ENCODE assay signal across 30 cellular contexts in genomic region chr9:130179508-130179907, GRCh38. TPM values are rescaled to one million over a fixed set of nuclear protein-coding genes. Genes with fewer than 3 reads are reported as not detected.
"Had no signal": no experiment of that assay in that cellular context is flagged by ENCODE, and none has a peak within 500 bp of the region (broad histone marks: within the 10 kb centered on the region; RNA-seq: fewer than 3 reads in every experiment).

No MANE protein-coding gene starts in this region.

- H3K4me1 Mint-ChIP-seq: activated CD4-positive, alpha-beta memory T cell treated with anti-CD3 and anti-CD28 coated beads, Interleukin-2, amount 10 ng/mL, durations not matched to agents 7 days and 5 days; activated naive CD4-positive, alpha-beta T cell treated with anti-CD3 and anti-CD28 coated beads, Interleukin-2, amount 10 ng/mL, durations not matched to agents 7 days and 5 days; naive thymus-derived CD4-positive, alpha-beta T cell had no signal

- H3K36me3 Mint-ChIP-seq: activated naive CD4-positive, alpha-beta T cell treated with anti-CD3 and anti-CD28 coated beads, Interleukin-2, amount 10 ng/mL, durations not matched to agents 7 days and 5 days; activated naive CD8-positive, alpha-beta T cell treated with anti-CD3 and anti-CD28 coated beads, Interleukin-2, amount 10 ng/mL, durations not matched to agents 7 days and 5 days; naive thymus-derived CD4-positive, alpha-beta T cell; neural progenitor cell had no signal

- DNase-seq: activated CD4-positive, alpha-beta memory T cell treated with anti-CD3 and anti-CD28 coated beads, Interleukin-2, amount 10 ng/mL, durations not matched to agents 7 days and 5 days; activated CD4-positive, alpha-beta T cell treated with anti-CD3 and anti-CD28 coated beads for 48 hours; activated CD8-positive, alpha-beta memory T cell treated with anti-CD3 and anti-CD28 coated beads, Interleukin-2, amount 50 U/mL, for 48 hours; activated gamma-delta T cell; activated naive CD4-positive, alpha-beta T cell treated with anti-CD3 and anti-CD28 coated beads, Interleukin-2, amount 10 ng/mL, durations not matched to agents 7 days and 5 days; activated naive CD8-positive, alpha-beta T cell treated with anti-CD3 and anti-CD28 coated beads, Interleukin-2, amount 10 ng/mL, durations not matched to agents 7 days and 5 days; activated T-cell treated with anti-CD3 and anti-CD28 coated beads, Interleukin-2, amount 50 U/mL, for 24 hours; amniotic stem cell; central memory CD4-positive, alpha-beta T cell; dermis blood vessel endothelial cell; effector CD4-positive, alpha-beta T cell; esophagus squamous epithelium; foreskin melanocyte; left cardiac atrium; left ventricle myocardium superior; mammary epithelial cell; midbrain; naive thymus-derived CD4-positive, alpha-beta T cell; occipital lobe; stimulated activated CD4-positive, alpha-beta T cell treated with anti-CD3 and anti-CD28 coated beads, Interleukin-15, amount 100 ng/mL, for 24 hours; stimulated activated naive CD4-positive, alpha-beta T cell; T-helper 17 cell; T1000; upper lobe of left lung; WERI-Rb-1 had no signal

- H3K27ac ChIP-seq: hepatocyte, neural progenitor cell, right atrium auricular region, upper lobe of left lung, WERI-Rb-1 had no signal

- H3K9me3 Mint-ChIP-seq: activated CD4-positive, alpha-beta memory T cell treated with anti-CD3 and anti-CD28 coated beads, Interleukin-2, amount 10 ng/mL, durations not matched to agents 7 days and 5 days; activated naive CD4-positive, alpha-beta T cell treated with anti-CD3 and anti-CD28 coated beads, Interleukin-2, amount 10 ng/mL, durations not matched to agents 7 days and 5 days; activated naive CD8-positive, alpha-beta T cell treated with anti-CD3 and anti-CD28 coated beads, Interleukin-2, amount 10 ng/mL, durations not matched to agents 7 days and 5 days; activated T-cell treated with anti-CD3 and anti-CD28 coated beads, Interleukin-2, amount 50 U/mL, for 24 hours; naive thymus-derived CD4-positive, alpha-beta T cell; neural progenitor cell had no signal

- H3K4me3 Mint-ChIP-seq: activated CD4-positive, alpha-beta memory T cell treated with anti-CD3 and anti-CD28 coated beads, Interleukin-2, amount 10 ng/mL, durations not matched to agents 7 days and 5 days; activated naive CD4-positive, alpha-beta T cell treated with anti-CD3 and anti-CD28 coated beads, Interleukin-2, amount 10 ng/mL, durations not matched to agents 7 days and 5 days; activated naive CD8-positive, alpha-beta T cell treated with anti-CD3 and anti-CD28 coated beads, Interleukin-2, amount 10 ng/mL, durations not matched to agents 7 days and 5 days; activated T-cell treated with anti-CD3 and anti-CD28 coated beads, Interleukin-2, amount 50 U/mL, for 24 hours; naive thymus-derived CD4-positive, alpha-beta T cell; neural progenitor cell; T-helper 17 cell had no signal

- H3K27ac Mint-ChIP-seq: activated CD4-positive, alpha-beta memory T cell treated with anti-CD3 and anti-CD28 coated beads, Interleukin-2, amount 10 ng/mL, durations not matched to agents 7 days and 5 days; activated naive CD4-positive, alpha-beta T cell treated with anti-CD3 and anti-CD28 coated beads, Interleukin-2, amount 10 ng/mL, durations not matched to agents 7 days and 5 days; activated naive CD8-positive, alpha-beta T cell treated with anti-CD3 and anti-CD28 coated beads, Interleukin-2, amount 10 ng/mL, durations not matched to agents 7 days and 5 days; activated T-cell treated with anti-CD3 and anti-CD28 coated beads, Interleukin-2, amount 50 U/mL, for 24 hours; naive thymus-derived CD4-positive, alpha-beta T cell; neural progenitor cell; T-helper 17 cell had no signal

- ATAC-seq: activated CD4-positive, CD25-positive, alpha-beta regulatory T cell treated with anti-CD3 and anti-CD28 coated beads, Interleukin-2, amount 50 U/mL, for 24 hours; left cardiac atrium; left ventricle myocardium superior; naive thymus-derived CD4-positive, alpha-beta T cell; T-helper 17 cell had no signal

- H3K27me3 ChIP-seq: esophagus squamous epithelium, hepatocyte, neural progenitor cell, right atrium auricular region, upper lobe of left lung had no signal

- H3K4me1 ChIP-seq: upper lobe of left lung had no signal

- H3K9me3 ChIP-seq: esophagus squamous epithelium, right atrium auricular region, thoracic aorta, upper lobe of left lung had no signal

- H3K36me3 ChIP-seq: esophagus squamous epithelium, neural progenitor cell, right atrium auricular region, thoracic aorta, upper lobe of left lung had no signal

- H3K4me3 ChIP-seq: esophagus squamous epithelium, hepatocyte, neural progenitor cell, right atrium auricular region, thoracic aorta, upper lobe of left lung had no signal

RNA-seq across cellular contexts. Expression of gene NCS1, which starts 7.3 kb away (rescaled TPM):
- polyA plus RNA-seq: naive thymus-derived CD4-positive, alpha-beta T cell had no signal
